17 cellular contexts compared by ENCODE assay signal in genomic region chr12:93593833-93594232, GRCh38. TPM values are rescaled to one million over a fixed set of nuclear protein-coding genes. Genes with fewer than 3 reads are reported as not detected.
DNase-seq lines count a peak whose midpoint lies in the region; ATAC-seq and TF ChIP-seq lines count a peak whose summit lies in the region.
"Had no signal": no experiment of that assay in that cellular context is flagged by ENCODE, and none has a peak within 500 bp of the region (broad histone marks: within the 10 kb centered on the region; RNA-seq: fewer than 3 reads in every experiment).

No MANE protein-coding gene starts in this region.

- H3K27me3 ChIP-seq in ACC112 (ENCODE audit: insufficient read depth, low read length) (no peaks in the 10 kb centered on the region), MM.1S (replicated peaks; ENCODE audit: insufficient read depth, low read length) (no peaks in the 10 kb centered on the region), psoas muscle (ENCODE audit: insufficient read depth in 3 of 3, low read length in 2 of 3) (no peaks in the 10 kb centered on the region)

- H3K4me3 ChIP-seq in ACC112 (ENCODE audit: low read depth, low read length) (peak overlapping the region; percentile 49), MM.1S (ENCODE audit: low read length) (no peak overlapping the region), psoas muscle (peak overlapping the region; percentile 38)
- H3K4me3 ChIP-seq: neural progenitor cell, tibial artery had no signal

- H3K79me2 ChIP-seq in ACC112 (ENCODE audit: control insufficient read depth, insufficient read depth, low read length, unreplicated experiment) (no peaks in the 10 kb centered on the region), MM.1S (ENCODE audit: low read length) (no peaks in the 10 kb centered on the region)

- H3K27ac ChIP-seq in ACC112 (ENCODE audit: low read depth, low read length) (no peak overlapping the region), MM.1S (ENCODE audit: low read length) (no peak overlapping the region), psoas muscle (peak overlapping the region; percentile 72), RWPE1 (no peak overlapping the region)
- H3K27ac ChIP-seq: neural progenitor cell had no signal

- TF ChIP-seq CTCF in MM.1S (IDR thresholded peaks at IDR 0.05; ENCODE audit: low read length) (no peak), psoas muscle (IDR thresholded peaks at IDR 0.05) (no peak), RWPE1 (conservative IDR thresholded peaks at IDR 0.05; ENCODE audit: low read depth) (no peak)

- no peaks in the 10 kb centered on the region for H3K9me3 ChIP-seq in MM.1S (replicated peaks; ENCODE audit: insufficient read depth, low read length)
- H3K9me3 ChIP-seq in psoas muscle, result no peaks in the 10 kb centered on the region
- H3K9me3 ChIP-seq: BE2C, tibial artery had no signal

- H3F3A ChIP-seq in MM.1S (ENCODE audit: insufficient read depth, low read length), result peaks cover 3% of the 10 kb centered on the region; the same call in 1 of the 2 replicates

- no peaks in the 10 kb centered on the region for H4K20me1 ChIP-seq in MM.1S (ENCODE audit: insufficient read depth, low read length)

- peak overlapping the region; percentile 16 for H2AFZ ChIP-seq in ACC112 (ENCODE audit: low read length, unreplicated experiment)
- H2AFZ ChIP-seq in MM.1S (ENCODE audit: low read length), result no peak overlapping the region
- H2AFZ ChIP-seq: neural progenitor cell had no signal

- 41 to 77% (median 57%) methylated on average over 2 of the region's 2 CpGs for WGBS in psoas muscle, 3 donors

- intact Hi-C loops in psoas muscle (cut with DNase I), result loop anchor here in 1 of 2 donors (5.0 kb wide), 2 partner anchors 83 to 148 kb away; partner anchors contain the start of gene CRADD

- no peak overlapping the region for H3K9ac ChIP-seq in MM.1S (ENCODE audit: low read length)
- H3K9ac ChIP-seq: neural progenitor cell had no signal

- no peak for ATAC-seq in psoas muscle
- no peak for ATAC-seq in HG03378 (IDR thresholded peaks at IDR 0.05; ENCODE audit: unreplicated experiment)
- ATAC-seq: left lobe of liver had no signal

- DNase-seq in MM.1S (peak; percentile 36), dermis microvascular lymphatic vessel endothelial cell (ENCODE audit: low read depth in 2 of 2) (peak; percentile 77 to 93), psoas muscle (no peak), activated gamma-delta T cell treated with Interleukin-2 at 50 U/mL for 16 hours (no peak), NCI-H2029 (lab: John Stamatoyannopoulos, UW) (no peak), RWPE1 (ENCODE audit: low spot score) (no peak)
- DNase-seq: activated CD4-positive, CD25-positive, alpha-beta regulatory T cell; activated CD8-positive, alpha-beta memory T cell treated with anti-CD3 and anti-CD28 coated beads, Interleukin-2, amount 50 U/mL, for 48 hours; activated naive CD8-positive, alpha-beta T cell treated with anti-CD3 and anti-CD28 coated beads for 36 hours; BE2C; hippocampal formation; MV-4-11; tibial artery had no signal

- peak overlapping the region; percentile 32; the same call in 1 of the 2 replicates for H3K4me2 ChIP-seq in MM.1S (ENCODE audit: low read depth, low read length)
- H3K4me2 ChIP-seq: neural progenitor cell had no signal

- H3K4me1 ChIP-seq in ACC112 (ENCODE audit: control insufficient read depth, insufficient read depth, low read length, unreplicated experiment), result peaks cover 20% of the 10 kb centered on the region
- peaks cover 16% of the 10 kb centered on the region for H3K4me1 ChIP-seq in MM.1S (ENCODE audit: low read length)
- H3K4me1 ChIP-seq in psoas muscle, result peaks cover 6% of the 10 kb centered on the region
- H3K4me1 ChIP-seq: BE2C had no signal

- H3K36me3 ChIP-seq in ACC112 (ENCODE audit: insufficient read depth, low read length) (no peaks in the 10 kb centered on the region), MM.1S (replicated peaks; ENCODE audit: insufficient read depth, low read length) (no peaks in the 10 kb centered on the region), psoas muscle (ENCODE audit: insufficient read depth in 1 of 2, low read depth in 1 of 2) (no peaks in the 10 kb centered on the region)
- H3K36me3 ChIP-seq: BE2C, neural progenitor cell, tibial artery had no signal

- H3K9me2 ChIP-seq in MM.1S (replicated peaks; ENCODE audit: insufficient read depth, low read length), result no peaks in the 10 kb centered on the region

- CTCF ChIA-PET in RWPE1 (lab: Yijun Ruan, JAX), result interaction anchor here (0.7 kb wide), 1 partner anchor 508 kb away, joined by 4 read pairs; no protein-coding TSS in a partner anchor

- POLR2A ChIA-PET in RWPE1 (lab: Yijun Ruan, JAX; ENCODE audit: low non-redundant PET), result no interaction called here

RNA-seq across cellular contexts. Expression of gene SOCS2, which starts 21.4 kb away (rescaled TPM):
- 60.9 and 64.4 TPM in 2 replicates for total RNA-seq in dermis microvascular lymphatic vessel endothelial cell
- 10 to 100 TPM in 1 of 4 donors, 1 to 10 TPM in 3; 2.9 to 10.6 (median 6.6) TPM for total RNA-seq in psoas muscle
- 1 to 10 TPM; 3.2 to 4.7 (median 3.4) TPM for polyA plus RNA-seq in psoas muscle

Comparison
In these comparisons a context has a peak if more than half of its experiments do, and no peak if none do; other contexts are left out.
1. DNase-seq: peak in MM.1S (single experiment) and dermis microvascular lymphatic vessel endothelial cell (2 of 2); none in psoas muscle (0 of 2), activated gamma-delta T cell treated with Interleukin-2 at 50 U/mL for 16 hours (single experiment), NCI-H2029 (single experiment) and RWPE1 (single experiment).